Comparison of ENCODE assay signal across 27 cellular contexts in genomic region chr6:161833099-161833860, GRCh38.
"Had no signal": no experiment of that assay in that cellular context is flagged by ENCODE, and none has a peak within 500 bp of the region (broad histone marks: within the 10 kb centered on the region; RNA-seq: fewer than 3 reads in every experiment).

No MANE protein-coding gene starts in this region.

- H3K4me1 Mint-ChIP-seq: natural killer cell had no signal

- DNase-seq: naive thymus-derived CD4-positive, alpha-beta T cell; natural killer cell; nucleus accumbens; pancreas; retina; right cardiac atrium; right lobe of liver; sigmoid colon; small intestine; stimulated activated CD4-positive, alpha-beta T cell treated with anti-CD3 and anti-CD28 coated beads, Interleukin-15, amount 100 ng/mL, for 24 hours; stimulated activated CD4-positive, alpha-beta T cell treated with anti-CD3 and anti-CD28 coated beads, Interleukin-2, amount 100 ng/mL, for 24 hours; stimulated activated CD4-positive, alpha-beta T cell treated with anti-CD3 and anti-CD28 coated beads, Interleukin-2, amount 100 ng/mL, for 48 hours; stimulated activated CD4-positive, alpha-beta T cell treated with anti-CD3 and anti-CD28 coated beads, Interleukin-4, amount 100 ng/mL, for 24 hours; stimulated activated naive B cell treated with anti-CD40 and anti-IgM and Interleukin-4, amounts not matched to agents 10 μg/mL and 1 μg/mL and 100 μg/mL, for 72 hours; stimulated activated naive CD4-positive, alpha-beta T cell treated with Interleukin-2 at 50 U/mL for 16 hours; stomach; thyroid gland; upper lobe of right lung; uterus had no signal

- H3K36me3 ChIP-seq: neural progenitor cell, neutrophil, pancreas, prostate gland, right lobe of liver, sigmoid colon, stomach, thoracic aorta, thyroid gland, tibial nerve, upper lobe of right lung, uterus had no signal

- ATAC-seq: naive thymus-derived CD4-positive, alpha-beta T cell; natural killer cell; pancreas; right cardiac atrium; right lobe of liver; stimulated activated naive B cell treated with anti-CD40 and anti-IgM and Interleukin-4, amounts not matched to agents 10 μg/mL and 1 μg/mL and 100 μg/mL, for 72 hours had no signal

- H3K9me3 Mint-ChIP-seq: natural killer cell; nephron; neural progenitor cell; stimulated activated naive B cell treated with anti-CD40 and anti-IgM and Interleukin-4, amounts not matched to agents 10 μg/mL and 1 μg/mL and 100 μg/mL, for 72 hours; stimulated activated naive CD8-positive, alpha-beta T cell treated with anti-CD3 and anti-CD28 coated beads, Interleukin-15, Interleukin-2, amounts not matched to agents 100 ng/mL and 50 ng/mL, for 24 hours; type B pancreatic cell had no signal

- H3K36me3 Mint-ChIP-seq: natural killer cell; neural progenitor cell; stimulated activated naive B cell treated with anti-CD40 and anti-IgM and Interleukin-4, amounts not matched to agents 10 μg/mL and 1 μg/mL and 100 μg/mL, for 72 hours; type B pancreatic cell had no signal

- H3K27me3 Mint-ChIP-seq: naive thymus-derived CD4-positive, alpha-beta T cell; stimulated activated naive CD8-positive, alpha-beta T cell treated with anti-CD3 and anti-CD28 coated beads, Interleukin-15, Interleukin-2, amounts not matched to agents 100 ng/mL and 50 ng/mL, for 24 hours had no signal

- H3K9me3 ChIP-seq: neutrophil, pancreas, prostate gland, right lobe of liver, sigmoid colon, stomach, thoracic aorta, thyroid gland, tibial nerve, upper lobe of right lung, uterus had no signal

- H3K4me3 Mint-ChIP-seq: naive thymus-derived CD4-positive, alpha-beta T cell; natural killer cell; nephron; neural progenitor cell; stimulated activated naive B cell treated with anti-CD40 and anti-IgM and Interleukin-4, amounts not matched to agents 10 μg/mL and 1 μg/mL and 100 μg/mL, for 72 hours; stimulated activated naive CD8-positive, alpha-beta T cell treated with anti-CD3 and anti-CD28 coated beads, Interleukin-15, Interleukin-2, amounts not matched to agents 100 ng/mL and 50 ng/mL, for 24 hours; type B pancreatic cell had no signal

- H3K4me1 ChIP-seq: prostate gland, thyroid gland, upper lobe of right lung, uterus had no signal

- H3K27ac Mint-ChIP-seq: naive thymus-derived CD4-positive, alpha-beta T cell; natural killer cell; nephron; neural progenitor cell; stimulated activated naive B cell treated with anti-CD40 and anti-IgM and Interleukin-4, amounts not matched to agents 10 μg/mL and 1 μg/mL and 100 μg/mL, for 72 hours; stimulated activated naive CD8-positive, alpha-beta T cell treated with anti-CD3 and anti-CD28 coated beads, Interleukin-15, Interleukin-2, amounts not matched to agents 100 ng/mL and 50 ng/mL, for 24 hours; type B pancreatic cell had no signal

- H2AFZ ChIP-seq: neural progenitor cell had no signal

- H3K4me2 ChIP-seq: neural progenitor cell had no signal

- H3K27me3 ChIP-seq: neural progenitor cell, neutrophil, pancreas, right lobe of liver, sigmoid colon, stomach, thyroid gland, tibial nerve, upper lobe of right lung, uterus had no signal

- H3K9ac ChIP-seq: neural progenitor cell had no signal

- H3K4me3 ChIP-seq: neural progenitor cell, pancreas, prostate gland, right lobe of liver, sigmoid colon, stomach, thoracic aorta, thyroid gland, tibial nerve, upper lobe of right lung, uterus had no signal

- H3K27ac ChIP-seq: neural progenitor cell, neutrophil, pancreas, prostate gland, right lobe of liver, sigmoid colon, stomach, thoracic aorta, thyroid gland, tibial nerve, upper lobe of right lung, uterus had no signal
